Comparison of ENCODE assay signal across 32 cellular contexts in genomic region chr1:205436776-205437485, GRCh38. TPM values are rescaled to one million over a fixed set of nuclear protein-coding genes. Genes with fewer than 3 reads are reported as not detected.
DNase-seq lines count a peak whose midpoint lies in the region; ATAC-seq, FAIRE-seq and TF ChIP-seq lines count a peak whose summit lies in the region.
"Had no signal": no experiment of that assay in that cellular context is flagged by ENCODE, and none has a peak within 500 bp of the region (broad histone marks: within the 10 kb centered on the region; RNA-seq: fewer than 3 reads in every experiment).

No MANE protein-coding gene starts in this region.

- no peaks in the 10 kb centered on the region for H4K20me1 ChIP-seq in neural cell (ENCODE audit: insufficient read depth)

- H3K4me1 Mint-ChIP-seq in brain, result peaks cover 84% of the 10 kb centered on the region
- peaks cover 23% of the 10 kb centered on the region for H3K4me1 Mint-ChIP-seq in activated CD4-positive, alpha-beta T cell treated with anti-CD3 and anti-CD28 coated beads, Interleukin-2, amount 10 ng/mL, durations not matched to agents 7 days and 5 days

- H3K9me3 Mint-ChIP-seq in brain, result no peaks in the 10 kb centered on the region
- H3K9me3 Mint-ChIP-seq in activated CD4-positive, alpha-beta T cell treated with anti-CD3 and anti-CD28 coated beads, Interleukin-2, amount 10 ng/mL, durations not matched to agents 7 days and 5 days, result no peaks in the 10 kb centered on the region
- H3K9me3 Mint-ChIP-seq: activated naive CD8-positive, alpha-beta T cell treated with anti-CD3 and anti-CD28 coated beads, Interleukin-2, amount 50 U/mL, for 24 hours; dendritic cell treated with granulocyte-macrophage colony-stimulating factor and Interleukin-4, amounts not matched to agents 40 ng/mL and 50 ng/mL, for 4 days; mesothelial cell of epicardium; T-cell had no signal

- no peak overlapping the region for H3K4me3 Mint-ChIP-seq in brain
- no peak overlapping the region for H3K4me3 Mint-ChIP-seq in activated CD4-positive, alpha-beta T cell treated with anti-CD3 and anti-CD28 coated beads, Interleukin-2, amount 10 ng/mL, durations not matched to agents 7 days and 5 days
- H3K4me3 Mint-ChIP-seq: activated naive CD8-positive, alpha-beta T cell treated with anti-CD3 and anti-CD28 coated beads, Interleukin-2, amount 50 U/mL, for 24 hours; dendritic cell treated with granulocyte-macrophage colony-stimulating factor and Interleukin-4, amounts not matched to agents 40 ng/mL and 50 ng/mL, for 4 days; mesothelial cell of epicardium; T-cell had no signal

- peaks cover 4% of the 10 kb centered on the region for H3K36me3 Mint-ChIP-seq in brain
- no peaks in the 10 kb centered on the region for H3K36me3 Mint-ChIP-seq in activated CD4-positive, alpha-beta T cell treated with anti-CD3 and anti-CD28 coated beads, Interleukin-2, amount 10 ng/mL, durations not matched to agents 7 days and 5 days (ENCODE audit: low read depth)
- H3K36me3 Mint-ChIP-seq: mesothelial cell of epicardium, T-cell had no signal

- H3K36me3 ChIP-seq in HEK293 (ENCODE audit: control insufficient read depth in 2 of 2, insufficient read depth in 1 of 2, low read length in 2 of 2), result no peaks in the 10 kb centered on the region
- H3K36me3 ChIP-seq in neural cell (ENCODE audit: insufficient read depth, low read length), result no peaks in the 10 kb centered on the region
- H3K36me3 ChIP-seq: esophagus muscularis mucosa, prostate gland, tibial nerve, WERI-Rb-1 had no signal

- no peak overlapping the region for H2AFZ ChIP-seq in neural cell (ENCODE audit: low read depth, low read length)

- peak overlapping the region; percentile 67 for H3K9ac ChIP-seq in neural cell (ENCODE audit: low read length)

- peaks cover 5% of the 10 kb centered on the region for H3K27me3 Mint-ChIP-seq in brain
- H3K27me3 Mint-ChIP-seq in activated CD4-positive, alpha-beta T cell treated with anti-CD3 and anti-CD28 coated beads, Interleukin-2, amount 10 ng/mL, durations not matched to agents 7 days and 5 days, result peaks cover 21% of the 10 kb centered on the region

- H3K27me3 ChIP-seq in neural cell (ENCODE audit: insufficient read depth, low read depth, low read length), result no peaks in the 10 kb centered on the region

- peaks cover 3% of the 10 kb centered on the region; the same call in 1 of the 2 replicates for H3K4me1 ChIP-seq in HEK293 (ENCODE audit: control insufficient read depth, insufficient read depth, low read length)
- H3K4me1 ChIP-seq: prostate gland had no signal

- H3K27ac Mint-ChIP-seq in brain, result peak overlapping the region in 4 of 5 experiments; percentile 59 to 94 (median 84)
- no peak overlapping the region for H3K27ac Mint-ChIP-seq in activated CD4-positive, alpha-beta T cell treated with anti-CD3 and anti-CD28 coated beads, Interleukin-2, amount 10 ng/mL, durations not matched to agents 7 days and 5 days
- H3K27ac Mint-ChIP-seq: activated naive CD8-positive, alpha-beta T cell treated with anti-CD3 and anti-CD28 coated beads, Interleukin-2, amount 50 U/mL, for 24 hours; dendritic cell treated with granulocyte-macrophage colony-stimulating factor and Interleukin-4, amounts not matched to agents 40 ng/mL and 50 ng/mL, for 4 days; mesothelial cell of epicardium had no signal

- no peak for TF ChIP-seq EP300 in neural cell (conservative IDR thresholded peaks at IDR 0.05; ENCODE audit: poor library complexity, severe bottlenecking)

- H3K9me2 ChIP-seq in neural cell (ENCODE audit: insufficient read depth, low read length), result no peaks in the 10 kb centered on the region

- POLR2A ChIA-PET in HEK293 (lab: Yijun Ruan, JAX), result no interaction called here
- POLR2A ChIA-PET in activated CD4-positive, alpha-beta T cell treated with anti-CD3 and anti-CD28 coated beads, Interleukin-2, amount 10 ng/mL, durations not matched to agents 7 days and 5 days (lab: Charles Lee), result no interaction called here

- TF ChIP-seq CTCF in HEK293 (tag by site-specific recombination; IDR thresholded peaks at IDR 0.05), result no peak
- TF ChIP-seq CTCF in brain (conservative IDR thresholded peaks at IDR 0.05), result no peak
- TF ChIP-seq CTCF in neural cell (IDR thresholded peaks at IDR 0.05; ENCODE audit: poor library complexity, severe bottlenecking), result no peak

- H3K4me3 ChIP-seq in HEK293 (ENCODE audit: low read depth, low read length), result no peak overlapping the region
- H3K4me3 ChIP-seq in neural cell (ENCODE audit: low read length), result peak overlapping the region; percentile 55
- H3K4me3 ChIP-seq: esophagus muscularis mucosa, prostate gland, tibial nerve had no signal

- no peak for ATAC-seq in GM21737 (IDR thresholded peaks at IDR 0.05; ENCODE audit: unreplicated experiment)
- ATAC-seq: activated naive CD8-positive, alpha-beta T cell treated with anti-CD3 and anti-CD28 coated beads, Interleukin-2, amount 50 U/mL, for 24 hours; T-cell had no signal

- TF ChIP-seq POLR2A in H54 (IDR thresholded peaks at IDR 0.05; ENCODE audit: low read depth, low read length), result no peak

- FAIRE-seq in H54 (lab: Jason Lieb, UNC), result no peak
- FAIRE-seq: endometrium, HTR-8/SVneo, kidney had no signal

- H3K4me2 ChIP-seq in neural cell (ENCODE audit: low read length), result peak overlapping the region; percentile 44

- DNase-seq in D341Med (ENCODE audit: low spot score), result peak; percentile 12
- DNase-seq in activated CD4-positive, alpha-beta T cell treated with anti-CD3 and anti-CD28 coated beads, Interleukin-2, amount 10 ng/mL, durations not matched to agents 7 days and 5 days, result no peak
- DNase-seq in H54 (ENCODE audit: insufficient read length, low spot score), result no peak
- DNase-seq: activated CD4-positive, alpha-beta T cell treated with anti-CD3 and anti-CD28 coated beads for 4 hours; activated gamma-delta T cell treated with Interleukin-2 at 50 U/mL for 16 hours; activated naive CD8-positive, alpha-beta T cell treated with anti-CD3 and anti-CD28 coated beads, Interleukin-2, amount 50 U/mL, for 24 hours; activated T-cell treated with anti-CD3 and anti-CD28 coated beads, Interleukin-2, amount 50 U/mL, for 1 hour; C1 segment of cervical spinal cord; central memory CD4-positive, alpha-beta T cell; foreskin fibroblast; GOT3; KBM-7; kidney; NCI-H2107; NCI-H345; NCI-H748 treated with DMSO at 0.1 percent for 48 hours; stimulated activated CD4-positive, alpha-beta T cell treated with anti-CD3 and anti-CD28 coated beads, Interleukin-4, amount 100 ng/mL, for 1 hour; WERI-Rb-1 had no signal

- H3K9me3 ChIP-seq in HEK293 (ENCODE audit: control insufficient read depth, insufficient read depth, low read depth, low read length), result no peaks in the 10 kb centered on the region
- H3K9me3 ChIP-seq in neural cell (ENCODE audit: low read length), result no peaks in the 10 kb centered on the region
- H3K9me3 ChIP-seq: esophagus muscularis mucosa, prostate gland, tibial nerve had no signal

- CTCF ChIA-PET in HEK293 (lab: Yijun Ruan, JAX), result interaction anchor here (0.7 to 3.0 kb wide), 5 partner anchors 8 to 88 kb away, joined by 3 to 9 read pairs (median 5); no protein-coding TSS in a partner anchor
- CTCF ChIA-PET in activated CD4-positive, alpha-beta T cell treated with anti-CD3 and anti-CD28 coated beads, Interleukin-2, amount 10 ng/mL, durations not matched to agents 7 days and 5 days (lab: Charles Lee), result no interaction called here

- H3F3A ChIP-seq in neural cell (ENCODE audit: insufficient read depth, low read length, poor library complexity, severe bottlenecking), result no peaks in the 10 kb centered on the region

- H3K27ac ChIP-seq in HEK293 (ENCODE audit: extremely low read depth, low read depth, low read length), result no peak overlapping the region
- H3K27ac ChIP-seq in neural cell (ENCODE audit: low read length), result peak overlapping the region; percentile 94
- H3K27ac ChIP-seq: esophagus muscularis mucosa, prostate gland, tibial nerve, WERI-Rb-1 had no signal

- H3K79me2 ChIP-seq in neural cell (replicated peaks; ENCODE audit: insufficient read depth, low read length), result no peaks in the 10 kb centered on the region

- TF ChIP-seq RAD21 in neural cell (conservative IDR thresholded peaks at IDR 0.05), result no peak

TF ChIP-seq in HEK293, 187 proteins besides CTCF, POLR2A, EP300 and RAD21 (continues in another document):
- TF ChIP-seq ZBTB1 (tag by site-specific recombination; IDR thresholded peaks at IDR 0.05) (no peak), ZNF449 (tag by site-specific recombination; IDR thresholded peaks at IDR 0.05) (no peak)

TF ChIP-seq in neural cell, 6 proteins besides CTCF, POLR2A, EP300 and RAD21 (continues in another document):
- TF ChIP-seq POLR2AphosphoS5 (IDR thresholded peaks at IDR 0.05) (no peak), TAF1 (IDR thresholded peaks at IDR 0.05; ENCODE audit: low read depth) (no peak)

RNA-seq across cellular contexts. Expression of gene LEMD1, which starts 15.1 kb away (rescaled TPM):
- polyA plus RNA-seq in brain (ENCODE audit: insufficient read depth, low read depth, low replicate concordance) (not detected), neural cell (62.8 and 67.6 TPM in 2 replicates)
- polyA minus RNA-seq in neural cell, result 51.1 and 51.6 TPM in 2 replicates
- under 1 TPM; 0.52 to 0.64 TPM for total RNA-seq in activated CD4-positive, alpha-beta T cell treated with anti-CD3 and anti-CD28 coated beads, Interleukin-2, amount 10 ng/mL, durations not matched to agents 7 days and 5 days
- total RNA-seq: esophagus muscularis mucosa, liver, RPMI7951, tibial nerve had no signal
- polyA plus RNA-seq: liver had no signal

RNA-seq across cellular contexts. Expression of gene BLACAT1, which starts 18.9 kb away (rescaled TPM):
- polyA plus RNA-seq in brain (ENCODE audit: insufficient read depth, low read depth, low replicate concordance) (0.10 TPM), neural cell (5.6 and 6.0 TPM in 2 replicates)
- 12.2 and 15.9 TPM in 2 replicates for polyA minus RNA-seq in neural cell
- total RNA-seq in activated CD4-positive, alpha-beta T cell treated with anti-CD3 and anti-CD28 coated beads, Interleukin-2, amount 10 ng/mL, durations not matched to agents 7 days and 5 days, result under 1 TPM; 0.20 to 0.23 TPM
- total RNA-seq: esophagus muscularis mucosa, liver, RPMI7951 had no signal
- polyA plus RNA-seq: liver had no signal

Comparison
In these comparisons a context has a peak if more than half of its experiments do, and no peak if none do; other contexts are left out.
1. RNA of gene LEMD1, which starts 15.1 kb away (polyA plus RNA-seq): 62.8 to 67.6 TPM in neural cell; not detected in brain (single experiment); every median in the first group is over 10 times any median in the second.